In genomic region chr13:106038752-106039151, GRCh38 we compare ENCODE assay signal across 13 cellular contexts.
DNase-seq lines count a peak whose midpoint lies in the region; ATAC-seq and TF ChIP-seq lines count a peak whose summit lies in the region.
"Had no signal": no experiment of that assay in that cellular context is flagged by ENCODE, and none has a peak within 500 bp of the region (broad histone marks: within the 10 kb centered on the region; RNA-seq: fewer than 3 reads in every experiment).

No MANE protein-coding gene starts in this region.

- H3K4me3 ChIP-seq in fibroblast of pulmonary artery (replicated peaks; ENCODE audit: low read depth, low read length) = no peak overlapping the region
- H3K4me3 ChIP-seq: skin epidermis, thoracic aorta had no signal

- DNase-seq in H4 (ENCODE audit: low spot score) = peak; percentile 5
- peak; percentile 73 for DNase-seq in fibroblast of pulmonary artery (ENCODE audit: low read depth)
- peak; percentile 88 for DNase-seq in stromal cell of bone marrow (ENCODE audit: low read depth)
- no peak for DNase-seq in stimulated activated CD4-positive, alpha-beta T cell treated with anti-CD3 and anti-CD28 coated beads, Interleukin-4, amount 100 ng/mL, for 4 hours
- DNase-seq: activated CD4-positive, alpha-beta T cell treated with anti-CD3 and anti-CD28 coated beads for 4 hours; kidney; naive B cell; OCI-M1 had no signal

- no peak for TF ChIP-seq CTCF in fibroblast of pulmonary artery (IDR thresholded peaks at IDR 0.05; ENCODE audit: low read length, missing control alignments)

- peak; percentile 80 for ATAC-seq in SK-N-SH treated with all-trans-retinoic acid at 6 μM for 48 hours
- ATAC-seq in GM18861 (IDR thresholded peaks at IDR 0.05; ENCODE audit: unreplicated experiment) = no peak
- no peak for ATAC-seq in GM18909 (IDR thresholded peaks at IDR 0.05; ENCODE audit: poor library complexity, unreplicated experiment)

TF ChIP-seq in SK-N-SH treated with all-trans-retinoic acid at 6 μM for 48 hours, 23 proteins besides CTCF, POLR2A, EP300 and RAD21:
- TF ChIP-seq PATZ1 (CRISPR knock-in tag; IDR thresholded peaks at IDR 0.05; ENCODE audit: borderline replicate concordance) = peak; percentile 63; the same call in 1 of the 2 replicates
- TF ChIP-seq ZFP30 (CRISPR knock-in tag; IDR thresholded peaks at IDR 0.05) = no peak

Comparison
In these comparisons a context has a peak if more than half of its experiments do, and no peak if none do; other contexts are left out.
1. DNase-seq: peak in H4 (single experiment), fibroblast of pulmonary artery (single experiment) and stromal cell of bone marrow (single experiment); none in stimulated activated CD4-positive, alpha-beta T cell treated with anti-CD3 and anti-CD28 coated beads, Interleukin-4, amount 100 ng/mL, for 4 hours (0 of 2).